In the genomic region with DNA sequence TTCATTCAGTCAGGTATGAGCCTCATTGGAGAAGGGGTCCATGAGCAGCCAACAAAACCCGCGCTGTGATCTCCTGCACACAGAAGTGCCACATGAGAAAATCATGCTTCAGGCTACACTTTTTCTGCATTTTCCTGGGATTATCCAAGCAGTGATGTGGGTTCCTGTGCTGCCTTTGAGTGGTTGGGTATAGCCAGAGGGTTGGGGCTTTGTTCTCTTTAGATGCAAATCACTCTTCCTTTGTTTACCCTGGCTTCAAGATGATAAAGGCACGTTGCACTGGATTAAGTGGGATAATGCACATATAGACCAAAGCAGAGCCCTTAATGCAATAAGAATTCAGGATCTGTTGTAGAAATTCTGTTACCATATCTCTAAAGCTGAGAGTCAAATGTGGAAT, we compare ENCODE assay signal across 4 cellular contexts.
A peak's percentile ranks its signal among the peaks of the same experiment; 100 is the strongest.
TF ChIP-seq lines count a peak whose summit lies in the region.

No MANE protein-coding gene starts in this region.

TF ChIP-seq in SK-N-SH treated with all-trans-retinoic acid at 6 μM for 48 hours, 23 proteins besides CTCF, POLR2A, EP300 and RAD21:
- TF ChIP-seq SNAI2 (CRISPR knock-in tag; IDR thresholded peaks at IDR 0.05) (no peak), ISL1 (CRISPR knock-in tag; IDR thresholded peaks at IDR 0.05) (0 out of 2 replicates have a peak, but pooled peaks have one; percentile 7), TCF4 (CRISPR knock-in tag; IDR thresholded peaks at IDR 0.05; ENCODE audit: borderline replicate concordance) (peak; percentile 38; the same call in 1 of the 2 replicates)
- TF ChIP-seq, protein P1, sequence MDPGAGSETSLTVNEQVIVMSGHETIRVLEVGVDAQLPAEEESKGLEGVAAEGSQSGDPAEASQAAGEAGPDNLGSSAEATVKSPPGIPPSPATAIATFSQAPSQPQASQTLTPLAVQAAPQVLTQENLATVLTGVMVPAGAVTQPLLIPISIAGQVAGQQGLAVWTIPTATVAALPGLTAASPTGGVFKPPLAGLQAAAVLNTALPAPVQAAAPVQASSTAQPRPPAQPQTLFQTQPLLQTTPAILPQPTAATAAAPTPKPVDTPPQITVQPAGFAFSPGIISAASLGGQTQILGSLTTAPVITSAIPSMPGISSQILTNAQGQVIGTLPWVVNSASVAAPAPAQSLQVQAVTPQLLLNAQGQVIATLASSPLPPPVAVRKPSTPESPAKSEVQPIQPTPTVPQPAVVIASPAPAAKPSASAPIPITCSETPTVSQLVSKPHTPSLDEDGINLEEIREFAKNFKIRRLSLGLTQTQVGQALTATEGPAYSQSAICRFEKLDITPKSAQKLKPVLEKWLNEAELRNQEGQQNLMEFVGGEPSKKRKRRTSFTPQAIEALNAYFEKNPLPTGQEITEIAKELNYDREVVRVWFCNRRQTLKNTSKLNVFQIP (CRISPR knock-in tag; IDR thresholded peaks at IDR 0.05; ENCODE audit: borderline replicate concordance, low read depth): no peak

TF ChIP-seq in SK-N-SH, 30 proteins besides CTCF, POLR2A, EP300 and RAD21 (continues in another document):
- TF ChIP-seq, protein P2, sequence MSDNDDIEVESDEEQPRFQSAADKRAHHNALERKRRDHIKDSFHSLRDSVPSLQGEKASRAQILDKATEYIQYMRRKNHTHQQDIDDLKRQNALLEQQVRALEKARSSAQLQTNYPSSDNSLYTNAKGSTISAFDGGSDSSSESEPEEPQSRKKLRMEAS (IDR thresholded peaks at IDR 0.05; ENCODE audit: low read depth): no peak
- TF ChIP-seq EZH2phosphoT487 (IDR thresholded peaks at IDR 0.05; ENCODE audit: borderline replicate concordance, low read depth): no peak
- no peak for TF ChIP-seq TEAD4 (IDR thresholded peaks at IDR 0.05; ENCODE audit: borderline replicate concordance, insufficient read depth)
- TF ChIP-seq YY1 (IDR thresholded peaks at IDR 0.05; ENCODE audit: low read depth): no peak
- TF ChIP-seq ELF1 (IDR thresholded peaks at IDR 0.05): no peak
- no peak for TF ChIP-seq NFIC (IDR thresholded peaks at IDR 0.05; ENCODE audit: borderline replicate concordance)
- no peak for TF ChIP-seq TCF12 (IDR thresholded peaks at IDR 0.05)
- no peak for TF ChIP-seq CHD2 (IDR thresholded peaks at IDR 0.05; ENCODE audit: low read length, partially characterized antibody)
- TF ChIP-seq, protein P3, sequence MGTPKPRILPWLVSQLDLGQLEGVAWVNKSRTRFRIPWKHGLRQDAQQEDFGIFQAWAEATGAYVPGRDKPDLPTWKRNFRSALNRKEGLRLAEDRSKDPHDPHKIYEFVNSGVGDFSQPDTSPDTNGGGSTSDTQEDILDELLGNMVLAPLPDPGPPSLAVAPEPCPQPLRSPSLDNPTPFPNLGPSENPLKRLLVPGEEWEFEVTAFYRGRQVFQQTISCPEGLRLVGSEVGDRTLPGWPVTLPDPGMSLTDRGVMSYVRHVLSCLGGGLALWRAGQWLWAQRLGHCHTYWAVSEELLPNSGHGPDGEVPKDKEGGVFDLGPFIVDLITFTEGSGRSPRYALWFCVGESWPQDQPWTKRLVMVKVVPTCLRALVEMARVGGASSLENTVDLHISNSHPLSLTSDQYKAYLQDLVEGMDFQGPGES (IDR thresholded peaks at IDR 0.05; ENCODE audit: low read depth, low read length): no peak
- TF ChIP-seq, protein P4, sequence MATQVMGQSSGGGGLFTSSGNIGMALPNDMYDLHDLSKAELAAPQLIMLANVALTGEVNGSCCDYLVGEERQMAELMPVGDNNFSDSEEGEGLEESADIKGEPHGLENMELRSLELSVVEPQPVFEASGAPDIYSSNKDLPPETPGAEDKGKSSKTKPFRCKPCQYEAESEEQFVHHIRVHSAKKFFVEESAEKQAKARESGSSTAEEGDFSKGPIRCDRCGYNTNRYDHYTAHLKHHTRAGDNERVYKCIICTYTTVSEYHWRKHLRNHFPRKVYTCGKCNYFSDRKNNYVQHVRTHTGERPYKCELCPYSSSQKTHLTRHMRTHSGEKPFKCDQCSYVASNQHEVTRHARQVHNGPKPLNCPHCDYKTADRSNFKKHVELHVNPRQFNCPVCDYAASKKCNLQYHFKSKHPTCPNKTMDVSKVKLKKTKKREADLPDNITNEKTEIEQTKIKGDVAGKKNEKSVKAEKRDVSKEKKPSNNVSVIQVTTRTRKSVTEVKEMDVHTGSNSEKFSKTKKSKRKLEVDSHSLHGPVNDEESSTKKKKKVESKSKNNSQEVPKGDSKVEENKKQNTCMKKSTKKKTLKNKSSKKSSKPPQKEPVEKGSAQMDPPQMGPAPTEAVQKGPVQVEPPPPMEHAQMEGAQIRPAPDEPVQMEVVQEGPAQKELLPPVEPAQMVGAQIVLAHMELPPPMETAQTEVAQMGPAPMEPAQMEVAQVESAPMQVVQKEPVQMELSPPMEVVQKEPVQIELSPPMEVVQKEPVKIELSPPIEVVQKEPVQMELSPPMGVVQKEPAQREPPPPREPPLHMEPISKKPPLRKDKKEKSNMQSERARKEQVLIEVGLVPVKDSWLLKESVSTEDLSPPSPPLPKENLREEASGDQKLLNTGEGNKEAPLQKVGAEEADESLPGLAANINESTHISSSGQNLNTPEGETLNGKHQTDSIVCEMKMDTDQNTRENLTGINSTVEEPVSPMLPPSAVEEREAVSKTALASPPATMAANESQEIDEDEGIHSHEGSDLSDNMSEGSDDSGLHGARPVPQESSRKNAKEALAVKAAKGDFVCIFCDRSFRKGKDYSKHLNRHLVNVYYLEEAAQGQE (IDR thresholded peaks at IDR 0.05; ENCODE audit: low read depth, low read length): no peak
- TF ChIP-seq, protein P5, sequence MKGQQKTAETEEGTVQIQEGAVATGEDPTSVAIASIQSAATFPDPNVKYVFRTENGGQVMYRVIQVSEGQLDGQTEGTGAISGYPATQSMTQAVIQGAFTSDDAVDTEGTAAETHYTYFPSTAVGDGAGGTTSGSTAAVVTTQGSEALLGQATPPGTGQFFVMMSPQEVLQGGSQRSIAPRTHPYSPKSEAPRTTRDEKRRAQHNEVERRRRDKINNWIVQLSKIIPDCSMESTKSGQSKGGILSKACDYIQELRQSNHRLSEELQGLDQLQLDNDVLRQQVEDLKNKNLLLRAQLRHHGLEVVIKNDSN (IDR thresholded peaks at IDR 0.05; ENCODE audit: borderline replicate concordance, low read depth): no peak

TF ChIP-seq in WTC11, 78 proteins besides CTCF, POLR2A, EP300 and RAD21 (continues in another document):
- TF ChIP-seq ZNF263 (CRISPR knock-in tag; IDR thresholded peaks at IDR 0.05; ENCODE audit: low read depth) (no peak), ZNF671 (CRISPR knock-in tag; IDR thresholded peaks at IDR 0.05) (no peak), JUN (CRISPR knock-in tag; IDR thresholded peaks at IDR 0.05) (no peak), ZNF138 (CRISPR knock-in tag; conservative IDR thresholded peaks at IDR 0.05) (no peak), RELA (CRISPR knock-in tag; IDR thresholded peaks at IDR 0.05; ENCODE audit: borderline replicate concordance) (no peak), NFE2L1 (CRISPR knock-in tag; IDR thresholded peaks at IDR 0.05) (no peak)
- TF ChIP-seq, protein P6, sequence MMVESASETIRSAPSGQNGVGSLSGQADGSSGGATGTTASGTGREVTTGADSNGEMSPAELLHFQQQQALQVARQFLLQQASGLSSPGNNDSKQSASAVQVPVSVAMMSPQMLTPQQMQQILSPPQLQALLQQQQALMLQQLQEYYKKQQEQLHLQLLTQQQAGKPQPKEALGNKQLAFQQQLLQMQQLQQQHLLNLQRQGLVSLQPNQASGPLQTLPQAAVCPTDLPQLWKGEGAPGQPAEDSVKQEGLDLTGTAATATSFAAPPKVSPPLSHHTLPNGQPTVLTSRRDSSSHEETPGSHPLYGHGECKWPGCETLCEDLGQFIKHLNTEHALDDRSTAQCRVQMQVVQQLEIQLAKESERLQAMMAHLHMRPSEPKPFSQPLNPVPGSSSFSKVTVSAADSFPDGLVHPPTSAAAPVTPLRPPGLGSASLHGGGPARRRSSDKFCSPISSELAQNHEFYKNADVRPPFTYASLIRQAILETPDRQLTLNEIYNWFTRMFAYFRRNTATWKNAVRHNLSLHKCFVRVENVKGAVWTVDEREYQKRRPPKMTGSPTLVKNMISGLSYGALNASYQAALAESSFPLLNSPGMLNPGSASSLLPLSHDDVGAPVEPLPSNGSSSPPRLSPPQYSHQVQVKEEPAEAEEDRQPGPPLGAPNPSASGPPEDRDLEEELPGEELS (CRISPR knock-in tag; IDR thresholded peaks at IDR 0.05): no peak
- TF ChIP-seq, protein P7, sequence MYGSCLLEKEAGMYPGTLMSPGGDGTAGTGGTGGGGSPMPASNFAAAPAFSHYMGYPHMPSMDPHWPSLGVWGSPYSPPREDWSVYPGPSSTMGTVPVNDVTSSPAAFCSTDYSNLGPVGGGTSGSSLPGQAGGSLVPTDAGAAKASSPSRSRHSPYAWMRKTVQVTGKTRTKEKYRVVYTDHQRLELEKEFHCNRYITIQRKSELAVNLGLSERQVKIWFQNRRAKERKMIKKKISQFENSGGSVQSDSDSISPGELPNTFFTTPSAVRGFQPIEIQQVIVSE (CRISPR knock-in tag; IDR thresholded peaks at IDR 0.05; ENCODE audit: borderline replicate concordance): no peak
- TF ChIP-seq, protein P8, sequence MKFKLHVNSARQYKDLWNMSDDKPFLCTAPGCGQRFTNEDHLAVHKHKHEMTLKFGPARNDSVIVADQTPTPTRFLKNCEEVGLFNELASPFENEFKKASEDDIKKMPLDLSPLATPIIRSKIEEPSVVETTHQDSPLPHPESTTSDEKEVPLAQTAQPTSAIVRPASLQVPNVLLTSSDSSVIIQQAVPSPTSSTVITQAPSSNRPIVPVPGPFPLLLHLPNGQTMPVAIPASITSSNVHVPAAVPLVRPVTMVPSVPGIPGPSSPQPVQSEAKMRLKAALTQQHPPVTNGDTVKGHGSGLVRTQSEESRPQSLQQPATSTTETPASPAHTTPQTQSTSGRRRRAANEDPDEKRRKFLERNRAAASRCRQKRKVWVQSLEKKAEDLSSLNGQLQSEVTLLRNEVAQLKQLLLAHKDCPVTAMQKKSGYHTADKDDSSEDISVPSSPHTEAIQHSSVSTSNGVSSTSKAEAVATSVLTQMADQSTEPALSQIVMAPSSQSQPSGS (CRISPR knock-in tag; IDR thresholded peaks at IDR 0.05; ENCODE audit: borderline replicate concordance, low read depth): no peak
- TF ChIP-seq, protein P5 (CRISPR knock-in tag; IDR thresholded peaks at IDR 0.05): no peak
- TF ChIP-seq, protein P9, sequence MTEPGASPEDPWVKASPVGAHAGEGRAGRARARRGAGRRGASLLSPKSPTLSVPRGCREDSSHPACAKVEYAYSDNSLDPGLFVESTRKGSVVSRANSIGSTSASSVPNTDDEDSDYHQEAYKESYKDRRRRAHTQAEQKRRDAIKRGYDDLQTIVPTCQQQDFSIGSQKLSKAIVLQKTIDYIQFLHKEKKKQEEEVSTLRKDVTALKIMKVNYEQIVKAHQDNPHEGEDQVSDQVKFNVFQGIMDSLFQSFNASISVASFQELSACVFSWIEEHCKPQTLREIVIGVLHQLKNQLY (CRISPR knock-in tag; IDR thresholded peaks at IDR 0.05): no peak

TF ChIP-seq in HepG2, 621 proteins besides CTCF, POLR2A, EP300 and RAD21 (continues in another document):
- TF ChIP-seq, protein P10, sequence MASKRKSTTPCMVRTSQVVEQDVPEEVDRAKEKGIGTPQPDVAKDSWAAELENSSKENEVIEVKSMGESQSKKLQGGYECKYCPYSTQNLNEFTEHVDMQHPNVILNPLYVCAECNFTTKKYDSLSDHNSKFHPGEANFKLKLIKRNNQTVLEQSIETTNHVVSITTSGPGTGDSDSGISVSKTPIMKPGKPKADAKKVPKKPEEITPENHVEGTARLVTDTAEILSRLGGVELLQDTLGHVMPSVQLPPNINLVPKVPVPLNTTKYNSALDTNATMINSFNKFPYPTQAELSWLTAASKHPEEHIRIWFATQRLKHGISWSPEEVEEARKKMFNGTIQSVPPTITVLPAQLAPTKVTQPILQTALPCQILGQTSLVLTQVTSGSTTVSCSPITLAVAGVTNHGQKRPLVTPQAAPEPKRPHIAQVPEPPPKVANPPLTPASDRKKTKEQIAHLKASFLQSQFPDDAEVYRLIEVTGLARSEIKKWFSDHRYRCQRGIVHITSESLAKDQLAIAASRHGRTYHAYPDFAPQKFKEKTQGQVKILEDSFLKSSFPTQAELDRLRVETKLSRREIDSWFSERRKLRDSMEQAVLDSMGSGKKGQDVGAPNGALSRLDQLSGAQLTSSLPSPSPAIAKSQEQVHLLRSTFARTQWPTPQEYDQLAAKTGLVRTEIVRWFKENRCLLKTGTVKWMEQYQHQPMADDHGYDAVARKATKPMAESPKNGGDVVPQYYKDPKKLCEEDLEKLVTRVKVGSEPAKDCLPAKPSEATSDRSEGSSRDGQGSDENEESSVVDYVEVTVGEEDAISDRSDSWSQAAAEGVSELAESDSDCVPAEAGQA (IDR thresholded peaks at IDR 0.05; ENCODE audit: low read depth): no peak
- TF ChIP-seq, protein P10 (CRISPR knock-in tag; IDR thresholded peaks at IDR 0.05; ENCODE audit: borderline replicate concordance): no peak
- TF ChIP-seq MLLT10 (CRISPR knock-in tag; IDR thresholded peaks at IDR 0.05): no peak
- no peak for TF ChIP-seq ZNF720 (CRISPR knock-in tag; IDR thresholded peaks at IDR 0.05)
- TF ChIP-seq ZNF616 (CRISPR knock-in tag; IDR thresholded peaks at IDR 0.05; ENCODE audit: low read depth): no peak
- TF ChIP-seq NFKBIZ (CRISPR knock-in tag; IDR thresholded peaks at IDR 0.05): no peak
